Comparison of ENCODE assay signal across 27 cellular contexts in genomic region chr5:137442660-137443059, GRCh38. TPM values are rescaled to one million over a fixed set of nuclear protein-coding genes. Genes with fewer than 3 reads are reported as not detected.
A peak's percentile ranks its signal among the peaks of the same experiment; 100 is the strongest.
DNase-seq lines count a peak whose midpoint lies in the region; ATAC-seq and TF ChIP-seq lines count a peak whose summit lies in the region.
"Had no signal": no experiment of that assay in that cellular context is flagged by ENCODE, and none has a peak within 500 bp of the region (broad histone marks: within the 10 kb centered on the region; RNA-seq: fewer than 3 reads in every experiment).

No MANE protein-coding gene starts in this region.

- peaks cover 0 to under 1% (median 0%) of the 10 kb centered on the region in 4 donors for H3K27me3 ChIP-seq in esophagus muscularis mucosa
- H3K27me3 ChIP-seq: dorsolateral prefrontal cortex, suprapubic skin had no signal

- TF ChIP-seq POLR2A in esophagus muscularis mucosa (IDR thresholded peaks at IDR 0.05; ENCODE audit: low read depth) = no peak

- no peak overlapping the region for H3K27ac ChIP-seq in esophagus muscularis mucosa (replicated peaks in 1 of 4)
- H3K27ac ChIP-seq: prostate gland, suprapubic skin had no signal

- peaks cover 89% of the 10 kb centered on the region for H3K27me3 Mint-ChIP-seq in mesothelial cell of epicardium (ENCODE audit: low read depth)

- no peaks in the 10 kb centered on the region for H3K9me3 Mint-ChIP-seq in mesothelial cell of epicardium
- H3K9me3 Mint-ChIP-seq: activated CD8-positive, alpha-beta T cell treated with anti-CD3 and anti-CD28 coated beads for 36 hours; activated naive CD8-positive, alpha-beta T cell treated with anti-CD3 and anti-CD28 coated beads, Interleukin-2, amount 50 U/mL, for 24 hours; stimulated activated naive B cell treated with anti-CD40 and anti-IgM and Interleukin-4, amounts not matched to agents 10 μg/mL and 1 μg/mL and 100 μg/mL, for 72 hours had no signal

- H3K27ac Mint-ChIP-seq in mesothelial cell of epicardium = no peak overlapping the region
- H3K27ac Mint-ChIP-seq: activated CD8-positive, alpha-beta T cell treated with anti-CD3 and anti-CD28 coated beads for 36 hours; activated naive CD8-positive, alpha-beta T cell treated with anti-CD3 and anti-CD28 coated beads, Interleukin-2, amount 50 U/mL, for 24 hours; CD4-positive, alpha-beta memory T cell; IgD-negative memory B cell; stimulated activated naive B cell treated with anti-CD40 and anti-IgM and Interleukin-4, amounts not matched to agents 10 μg/mL and 1 μg/mL and 100 μg/mL, for 72 hours; T-helper 17 cell had no signal

- peak; percentile 46 for DNase-seq in Ammon's horn (ENCODE audit: low spot score)
- peak; percentile 58 for DNase-seq in NCI-H146 (lab: John Stamatoyannopoulos, UW)
- peak; percentile 90 for DNase-seq in NCI-H748 (lab: John Stamatoyannopoulos, UW; ENCODE audit: unreplicated experiment)
- peak; percentile 45 for DNase-seq in esophagus muscularis mucosa (ENCODE audit: extremely low spot score)
- DNase-seq in activated effector memory CD4-positive, alpha-beta T cell treated with Interleukin-2 at 50 U/mL for 16 hours = no peak
- DNase-seq in mesothelial cell of epicardium (ENCODE audit: low spot score in 2 of 2, unreplicated experiment in 2 of 2) = no peak
- DNase-seq: 8988T; activated CD4-positive, alpha-beta T cell treated with anti-CD3 and anti-CD28 coated beads for 1 hour; activated CD8-positive, alpha-beta T cell treated with anti-CD3 and anti-CD28 coated beads for 36 hours; activated gamma-delta T cell; activated naive CD8-positive, alpha-beta T cell treated with anti-CD3 and anti-CD28 coated beads, Interleukin-2, amount 50 U/mL, for 24 hours; CD4-positive, alpha-beta memory T cell; mesendoderm; NCI-H1048; NCI-H2227 treated with DMSO at 0.1 percent for 48 hours; PC-3; SK-N-SH; stimulated activated CD4-positive, alpha-beta T cell treated with anti-CD3 and anti-CD28 coated beads, Interleukin-15, amount 100 ng/mL, for 24 hours; stimulated activated naive B cell treated with anti-CD40 and anti-IgM and Interleukin-4, amounts not matched to agents 10 μg/mL and 1 μg/mL and 100 μg/mL, for 72 hours; T-helper 17 cell had no signal

- no peaks in the 10 kb centered on the region for H3K36me3 Mint-ChIP-seq in mesothelial cell of epicardium
- H3K36me3 Mint-ChIP-seq: CD4-positive, alpha-beta memory T cell; IgD-negative memory B cell; stimulated activated naive B cell treated with anti-CD40 and anti-IgM and Interleukin-4, amounts not matched to agents 10 μg/mL and 1 μg/mL and 100 μg/mL, for 72 hours had no signal

- H3K4me3 Mint-ChIP-seq in mesothelial cell of epicardium = no peak overlapping the region
- H3K4me3 Mint-ChIP-seq: activated CD8-positive, alpha-beta T cell treated with anti-CD3 and anti-CD28 coated beads for 36 hours; activated naive CD8-positive, alpha-beta T cell treated with anti-CD3 and anti-CD28 coated beads, Interleukin-2, amount 50 U/mL, for 24 hours; stimulated activated naive B cell treated with anti-CD40 and anti-IgM and Interleukin-4, amounts not matched to agents 10 μg/mL and 1 μg/mL and 100 μg/mL, for 72 hours; T-helper 17 cell had no signal

- H3K4me1 Mint-ChIP-seq in mesothelial cell of epicardium = no peaks in the 10 kb centered on the region
- H3K4me1 Mint-ChIP-seq: activated naive CD8-positive, alpha-beta T cell treated with anti-CD3 and anti-CD28 coated beads, Interleukin-2, amount 50 U/mL, for 24 hours; CD4-positive, alpha-beta memory T cell; IgD-negative memory B cell; stimulated activated naive B cell treated with anti-CD40 and anti-IgM and Interleukin-4, amounts not matched to agents 10 μg/mL and 1 μg/mL and 100 μg/mL, for 72 hours; T-helper 17 cell had no signal

- ATAC-seq in GM18873 (IDR thresholded peaks at IDR 0.05; ENCODE audit: low FRiP score, unreplicated experiment) (no peak), GM18858 (IDR thresholded peaks at IDR 0.05; ENCODE audit: unreplicated experiment) (no peak)
- ATAC-seq: activated CD8-positive, alpha-beta T cell treated with anti-CD3 and anti-CD28 coated beads for 36 hours; activated naive CD8-positive, alpha-beta T cell treated with anti-CD3 and anti-CD28 coated beads, Interleukin-2, amount 50 U/mL, for 24 hours; left lobe of liver; PC-3; stimulated activated naive B cell treated with anti-CD40 and anti-IgM and Interleukin-4, amounts not matched to agents 10 μg/mL and 1 μg/mL and 100 μg/mL, for 72 hours; T-helper 17 cell had no signal

- H3K36me3 ChIP-seq in esophagus muscularis mucosa = no peaks in the 10 kb centered on the region
- H3K36me3 ChIP-seq: prostate gland, suprapubic skin had no signal

- no peak for TF ChIP-seq CTCF in esophagus muscularis mucosa (IDR thresholded peaks at IDR 0.05)
- TF ChIP-seq CTCF in mesothelial cell of epicardium (IDR thresholded peaks at IDR 0.05; ENCODE audit: unreplicated experiment) = no peak

- H3K9me3 ChIP-seq in esophagus muscularis mucosa = no peaks in the 10 kb centered on the region
- H3K9me3 ChIP-seq: prostate gland, SK-N-SH, suprapubic skin had no signal

- no peak for TF ChIP-seq EP300 in esophagus muscularis mucosa (IDR thresholded peaks at IDR 0.05)

- no peak overlapping the region for H3K4me3 ChIP-seq in esophagus muscularis mucosa
- H3K4me3 ChIP-seq: dorsolateral prefrontal cortex, prostate gland, suprapubic skin had no signal

- H3K4me1 ChIP-seq in esophagus muscularis mucosa = peaks cover 0 to 8% (median 0%) of the 10 kb centered on the region in 4 donors
- H3K4me1 ChIP-seq: prostate gland, suprapubic skin had no signal

- 33% methylated on average over 1 of the region's 1 CpG for WGBS in esophagus muscularis mucosa

- intact Hi-C loops in esophagus muscularis mucosa (cut with DNase I) = no loop called here

RNA-seq across cellular contexts. Expression of gene SPOCK1, which starts 56.5 kb away (rescaled TPM):
- total RNA-seq in esophagus muscularis mucosa = 10 to 100 TPM; 39.0 to 52.4 (median 45.6) TPM
- total RNA-seq in mesothelial cell of epicardium = 5.0 to 6.6 TPM (median 6.4 TPM) in 3 replicates
- total RNA-seq: activated CD8-positive, alpha-beta T cell treated with anti-CD3 and anti-CD28 coated beads for 36 hours; CD4-positive, alpha-beta memory T cell; T-helper 17 cell had no signal

Comparison
In these comparisons a context has a peak if more than half of its experiments do, and no peak if none do; other contexts are left out.
1. DNase-seq: peak in Ammon's horn (single experiment), NCI-H146 (single experiment), NCI-H748 (single experiment) and esophagus muscularis mucosa (single experiment); none in activated effector memory CD4-positive, alpha-beta T cell treated with Interleukin-2 at 50 U/mL for 16 hours (single experiment) and mesothelial cell of epicardium (0 of 2).